Comparison of ENCODE assay signal across 8 cellular contexts in the genomic region with DNA sequence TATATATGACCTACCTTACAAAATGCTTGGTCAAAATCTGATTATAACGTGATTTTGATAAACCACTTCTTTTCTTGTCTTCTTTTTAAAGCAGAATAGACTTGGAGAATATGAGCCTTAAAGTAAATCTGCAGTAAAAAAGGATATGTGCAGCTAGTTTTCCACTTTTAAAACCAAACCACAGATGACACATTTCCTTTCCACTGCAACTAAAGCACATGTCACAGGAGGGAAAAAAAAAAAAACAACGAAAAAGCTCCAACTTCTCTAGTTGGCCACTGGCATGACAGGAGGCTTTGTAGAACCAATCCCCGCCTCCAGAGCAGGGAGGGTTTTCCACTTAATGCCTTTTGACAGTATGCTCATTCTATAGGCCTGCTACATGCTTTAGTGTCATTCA. TPM values are rescaled to one million over a fixed set of nuclear protein-coding genes. Genes with fewer than 3 reads are reported as not detected.
DNase-seq lines count a peak whose midpoint lies in the region; ATAC-seq lines count a peak whose summit lies in the region.

A gene with protein sequence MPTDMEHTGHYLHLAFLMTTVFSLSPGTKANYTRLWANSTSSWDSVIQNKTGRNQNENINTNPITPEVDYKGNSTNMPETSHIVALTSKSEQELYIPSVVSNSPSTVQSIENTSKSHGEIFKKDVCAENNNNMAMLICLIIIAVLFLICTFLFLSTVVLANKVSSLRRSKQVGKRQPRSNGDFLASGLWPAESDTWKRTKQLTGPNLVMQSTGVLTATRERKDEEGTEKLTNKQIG (minus strand): TSS at position 142 of the 400 bp plus-strand sequence. CDS start 2,609 bp downstream, outside the sequence.

- intact Hi-C loops in left colon (cut with DNase I, micrococcal nuclease) = no loop called here

- H3K27me3 Mint-ChIP-seq in T-helper 17 cell = no peaks in the 10 kb centered on the region

- H3K9me3 ChIP-seq in T-helper 17 cell (ENCODE audit: control insufficient read depth, low read length, poor library complexity, severe bottlenecking) = no peaks in the 10 kb centered on the region

- peaks cover 26% of the 10 kb centered on the region for H3K4me1 Mint-ChIP-seq in T-helper 17 cell

- DNase-seq in AG08395 (ENCODE audit: low spot score) = peak; percentile 68
- DNase-seq in T-helper 17 cell = peak; percentile 48 to 67 (median 50)
- peak; percentile 25 to 41 for DNase-seq in left colon
- DNase-seq in stimulated activated CD8-positive, alpha-beta memory T cell treated with anti-CD3 and anti-CD28 coated beads, Interleukin-12 subunit alpha, Interleukin-12 subunit beta, amount 100 ng/mL, for 24 hours (ENCODE audit: extremely low read depth) = peak; percentile 53
- DNase-seq in DMS53 (lab: John Stamatoyannopoulos, UW) = no peak
- DNase-seq in NCI-H1105 treated with DMSO at 0.1 percent for 48 hours (lab: John Stamatoyannopoulos, UW) = no peak

- peak within 1 kb of the TSS; percentile 100 for H3K27ac Mint-ChIP-seq in T-helper 17 cell

- H3K36me3 Mint-ChIP-seq in T-helper 17 cell (ENCODE audit: low read depth) = peaks cover 6% of the 10 kb centered on the region

- peak within 1 kb of the TSS; percentile 96 for H3K4me3 Mint-ChIP-seq in T-helper 17 cell

- ATAC-seq in HG02588 (IDR thresholded peaks at IDR 0.05; ENCODE audit: unreplicated experiment) (peak; percentile 37), T-helper 17 cell (peak; percentile 89), left colon (peak; percentile 34)

- peak within 1 kb of the TSS; percentile 91 for H3K27ac ChIP-seq in angular gyrus (ENCODE audit: low read depth, low read length)

RNA-seq across cellular contexts. Expression of the gene that starts here (rescaled TPM):
- total RNA-seq in T-helper 17 cell (10 to 100 TPM; 34.5 to 41.5 TPM), left colon (1 to 10 TPM in 1 of 2 donors, under 1 TPM in 1; 0.98 to 3.4 TPM)

Comparison
In these comparisons a context has a peak if more than half of its experiments do, and no peak if none do; other contexts are left out.
1. RNA of the gene that starts here (total RNA-seq): 34.5 to 41.5 TPM in T-helper 17 cell; 0.98 to 3.4 TPM in left colon; every median in the first group is over 4 times any median in the second.
2. DNase-seq: peak in AG08395 (single experiment), T-helper 17 cell (3 of 3), left colon (2 of 2) and stimulated activated CD8-positive, alpha-beta memory T cell treated with anti-CD3 and anti-CD28 coated beads, Interleukin-12 subunit alpha, Interleukin-12 subunit beta, amount 100 ng/mL, for 24 hours (single experiment); none in DMS53 (single experiment) and NCI-H1105 treated with DMSO at 0.1 percent for 48 hours (single experiment).
3. ATAC-seq: peak in every context shown above with its lines; median percentile 89 in T-helper 17 cell; 37 in HG02588; 34 in left colon.